Comparison of ENCODE assay signal across 28 cellular contexts in genomic region chr17:78435330-78436005, GRCh38.
"Had no signal": no experiment of that assay in that cellular context is flagged by ENCODE, and none has a peak within 500 bp of the region (broad histone marks: within the 10 kb centered on the region; RNA-seq: fewer than 3 reads in every experiment).

No MANE protein-coding gene starts in this region.

- H3K27ac Mint-ChIP-seq: activated CD8-positive, alpha-beta T cell treated with anti-CD3 and anti-CD28 coated beads, Interleukin-2, amount 10 ng/mL, durations not matched to agents 7 days and 5 days had no signal

- H3K36me3 ChIP-seq: breast epithelium, MG63, SJSA1 had no signal

- H3K4me3 Mint-ChIP-seq: activated CD8-positive, alpha-beta T cell treated with anti-CD3 and anti-CD28 coated beads, Interleukin-2, amount 10 ng/mL, durations not matched to agents 7 days and 5 days; WTC11 had no signal

- H3K4me3 ChIP-seq: breast epithelium, MG63, SJSA1 had no signal

- H3K27ac ChIP-seq: breast epithelium, KMS-11, SJSA1 had no signal

- DNase-seq: activated CD4-positive, alpha-beta T cell treated with anti-CD3 and anti-CD28 coated beads for 48 hours; activated CD4-positive, alpha-beta T cell treated with anti-CD3 and anti-CD28 coated beads, Interleukin-2, amount 50 U/mL, for 4 hours; activated CD4-positive, CD25-positive, alpha-beta regulatory T cell treated with anti-CD3 and anti-CD28 coated beads, Interleukin-2, amount 50 U/mL, for 72 hours; activated CD8-positive, alpha-beta memory T cell treated with anti-CD3 and anti-CD28 coated beads, Interleukin-2, amount 50 U/mL, for 48 hours; activated CD8-positive, alpha-beta T cell treated with anti-CD3 and anti-CD28 coated beads, Interleukin-2, amount 10 ng/mL, durations not matched to agents 7 days and 5 days; activated effector memory CD4-positive, alpha-beta T cell treated with anti-CD3 and anti-CD28 coated beads, Interleukin-2, amount 50 U/mL, for 16 hours; activated naive CD4-positive, alpha-beta T cell treated with Interleukin-2 at 50 U/mL for 16 hours; activated T-cell treated with anti-CD3 and anti-CD28 coated beads, Interleukin-2, amount 50 U/mL, for 1 hour; aorta; MG63; MV-4-11; NCI-H1092 treated with DMSO at 0.1 percent for 48 hours; NCI-H1417 treated with DMSO at 0.1 percent for 48 hours; NCI-H1694; NCI-H2029; NCI-H2107; NCI-H2171 treated with DMSO at 0.1 percent for 48 hours; NCI-H226; NCI-H526 treated with DMSO at 0.1 percent for 48 hours; NK-92 treated with Interleukin-12 subunit alpha and Interleukin-12 subunit beta, amount 100 ng/mL, for 24 hours; OCI-M1; Right ventricle myocardium superior; RPMI8226; SW 1271 had no signal

- H3K27me3 ChIP-seq: MG63, SJSA1 had no signal

- H3K36me3 Mint-ChIP-seq: WTC11 had no signal

- ATAC-seq: activated CD8-positive, alpha-beta T cell treated with anti-CD3 and anti-CD28 coated beads, Interleukin-2, amount 10 ng/mL, durations not matched to agents 7 days and 5 days; WTC11 had no signal
